17 cellular contexts compared by ENCODE assay signal in genomic region chr4:5198586-5198985, GRCh38.
DNase-seq lines count a peak whose midpoint lies in the region; ATAC-seq and TF ChIP-seq lines count a peak whose summit lies in the region.
"Had no signal": no experiment of that assay in that cellular context is flagged by ENCODE, and none has a peak within 500 bp of the region (broad histone marks: within the 10 kb centered on the region; RNA-seq: fewer than 3 reads in every experiment).

No MANE protein-coding gene starts in this region.

- peaks cover 2% of the 10 kb centered on the region for H3K27me3 Mint-ChIP-seq in H9 (ENCODE audit: low read depth)

- H2BK15ac ChIP-seq in H9 (ENCODE audit: low read depth, low read length) (no peak overlapping the region), mesenchymal stem cell (ENCODE audit: low read depth, poor library complexity, severe bottlenecking) (no peak overlapping the region)

- H2AFZ ChIP-seq in H9 (ENCODE audit: low read length) (no peak overlapping the region), mesenchymal stem cell (ENCODE audit: low read depth, low read length) (peak overlapping the region; percentile 42)

- no peak overlapping the region for H2BK120ac ChIP-seq in H9 (ENCODE audit: low read depth, low read length, poor library complexity, severe bottlenecking)
- no peak overlapping the region for H2BK120ac ChIP-seq in mesenchymal stem cell (ENCODE audit: low read depth, low read length)

- H4K20me1 ChIP-seq in H9 (ENCODE audit: control insufficient read depth, insufficient read depth, insufficient read length), result no peaks in the 10 kb centered on the region

- H3K23ac ChIP-seq in H9 (ENCODE audit: insufficient read length, low read depth, low read length) (no peak overlapping the region), mesenchymal stem cell (ENCODE audit: low read length in 2 of 2) (no peak overlapping the region)

- no peak for TF ChIP-seq POLR2A in ovary (IDR thresholded peaks at IDR 0.05)

- intact Hi-C loops in heart right ventricle (cut with DNase I) (no loop called here), ovary (cut with DNase I) (no loop called here)

- WGBS in H9 (ENCODE audit: extremely low coverage, insufficient read length, low lambda C conversion rate), result no CpG with 5 or more reads among the region's 5 CpGs
- WGBS in mesenchymal stem cell, result 82% methylated on average over 5 of the region's 5 CpGs
- 72 to 78% methylated on average over 5 of the region's 5 CpGs for WGBS in heart right ventricle, 2 donors
- 74 to 94% (median 78%) methylated on average over 5 of the region's 5 CpGs for WGBS in ovary, 3 donors

- H2AK5ac ChIP-seq in H9 (ENCODE audit: insufficient read length, low read length) (no peak overlapping the region), mesenchymal stem cell (ENCODE audit: low read length, severe bottlenecking) (no peak overlapping the region)

- H3K27me3 ChIP-seq in H9 (ENCODE audit: insufficient read depth, low read length) (no peaks in the 10 kb centered on the region), mesenchymal stem cell (ENCODE audit: control insufficient read depth in 1 of 2, insufficient read depth in 1 of 2, low read length in 2 of 2) (no peaks in the 10 kb centered on the region), heart right ventricle (peaks cover 0 to 4% (median 0%) of the 10 kb centered on the region in 7 donors), ovary (no peaks in the 10 kb centered on the region)
- H3K27me3 ChIP-seq: BE2C, SJSA1 had no signal

- H3K36me3 Mint-ChIP-seq in H9 (ENCODE audit: insufficient read depth in 1 of 3, low read depth in 3 of 3), result peaks cover 7 to 22% (median 17%) of the 10 kb centered on the region in 3 experiments
- H3K36me3 Mint-ChIP-seq: CD4-positive, alpha-beta memory T cell had no signal

- H3K27ac Mint-ChIP-seq in H9, result peak overlapping the region in 1 of 3 experiments; percentile 62; a peak in 1 of 7 replicates
- H3K27ac Mint-ChIP-seq: CD4-positive, alpha-beta memory T cell had no signal

- H3K56ac ChIP-seq in H9 (ENCODE audit: insufficient read length, low read depth, low read length), result no peak overlapping the region

- H3K27ac ChIP-seq in H9 (ENCODE audit: insufficient read length, low read depth, low read length) (no peak overlapping the region), mesenchymal stem cell (ENCODE audit: low read length, poor library complexity, severe bottlenecking) (no peak overlapping the region), heart right ventricle (no peak overlapping the region), ovary (no peak overlapping the region)
- H3K27ac ChIP-seq: HL-60, SJSA1 had no signal

- H3K36me3 ChIP-seq in mesenchymal stem cell (ENCODE audit: control insufficient read depth in 1 of 2, insufficient read depth in 2 of 2, low read depth in 1 of 2, low read length in 2 of 2) (no peaks in the 10 kb centered on the region), heart right ventricle (no peaks in the 10 kb centered on the region), ovary (no peaks in the 10 kb centered on the region)
- H3K36me3 ChIP-seq: BE2C, SJSA1 had no signal

- no peak overlapping the region for H3T11ph ChIP-seq in H9 (ENCODE audit: low read length)

- H3K4me1 ChIP-seq in H9 (ENCODE audit: insufficient read depth, low read length) (peaks cover 11% of the 10 kb centered on the region; the same call in 1 of the 2 replicates), mesenchymal stem cell (ENCODE audit: control insufficient read depth, insufficient read depth, low read depth, low read length) (peaks cover under 1% of the 10 kb centered on the region), heart right ventricle (no peaks in the 10 kb centered on the region), ovary (ENCODE audit: insufficient read depth) (no peaks in the 10 kb centered on the region)
- H3K4me1 ChIP-seq: BE2C, SJSA1 had no signal

- TF ChIP-seq EP300 in ovary (IDR thresholded peaks at IDR 0.05), result no peak

- H3K4me1 Mint-ChIP-seq in H9, result peaks cover 44 to 47% of the 10 kb centered on the region in 2 experiments
- H3K4me1 Mint-ChIP-seq: CD4-positive, alpha-beta memory T cell had no signal

- H2BK20ac ChIP-seq in H9 (ENCODE audit: low read depth, low read length, poor library complexity, severe bottlenecking), result no peak overlapping the region

- no peaks in the 10 kb centered on the region for H3K9me3 ChIP-seq in H9 (ENCODE audit: control insufficient read depth, low read depth, low read length)
- H3K9me3 ChIP-seq in mesenchymal stem cell (ENCODE audit: control insufficient read depth, low read length), result no peaks in the 10 kb centered on the region
- H3K9me3 ChIP-seq in heart right ventricle, result no peaks in the 10 kb centered on the region
- H3K9me3 ChIP-seq in ovary, result no peaks in the 10 kb centered on the region
- H3K9me3 ChIP-seq: BE2C, SJSA1 had no signal

- H3K4me2 ChIP-seq in H9 (ENCODE audit: insufficient read depth, insufficient read length, low read length) (peak overlapping the region; percentile 54), mesenchymal stem cell (ENCODE audit: low read length, poor library complexity, severe bottlenecking) (no peak overlapping the region)

- no peak overlapping the region for H3K4me3 ChIP-seq in mesenchymal stem cell (ENCODE audit: insufficient read depth in 1 of 2, low read depth in 1 of 2, low read length in 2 of 2)
- no peak overlapping the region for H3K4me3 ChIP-seq in heart right ventricle
- H3K4me3 ChIP-seq in ovary, result no peak overlapping the region
- H3K4me3 ChIP-seq: SJSA1 had no signal

- H4K8ac ChIP-seq in H9 (replicated peaks; ENCODE audit: insufficient read length, low read depth, low read length) (no peak overlapping the region), mesenchymal stem cell (ENCODE audit: low read length) (no peak overlapping the region)

- peaks cover 12 to 21% of the 10 kb centered on the region in 2 experiments for H3K9me3 Mint-ChIP-seq in H9

- no peak overlapping the region for H3K4me3 Mint-ChIP-seq in H9
- H3K4me3 Mint-ChIP-seq: CD4-positive, alpha-beta memory T cell had no signal

- no peak overlapping the region for H4K5ac ChIP-seq in H9 (ENCODE audit: insufficient read length, low read depth, low read length)

- H3K9ac ChIP-seq in H9 (ENCODE audit: extremely low read depth, insufficient read length, low read length) (no peak overlapping the region), mesenchymal stem cell (ENCODE audit: low read length) (no peak overlapping the region)

- H3K18ac ChIP-seq in H9 (ENCODE audit: insufficient read length, low read depth, low read length) (no peak overlapping the region), mesenchymal stem cell (ENCODE audit: low read depth in 1 of 2, low read length in 2 of 2) (no peak overlapping the region)

- H3K4ac ChIP-seq in H9 (ENCODE audit: low read depth, low read length) (no peak overlapping the region), mesenchymal stem cell (ENCODE audit: low read depth in 1 of 2, low read length in 2 of 2) (no peak overlapping the region)

- H3K79me2 ChIP-seq in H9 (ENCODE audit: insufficient read depth, low read length), result no peaks in the 10 kb centered on the region

- no peak for TF ChIP-seq CTCF in H9 (conservative IDR thresholded peaks at IDR 0.05)
- TF ChIP-seq CTCF in heart right ventricle (IDR thresholded peaks at IDR 0.05), result no peak
- TF ChIP-seq CTCF in ovary (IDR thresholded peaks at IDR 0.05), result no peak

- H3K23me2 ChIP-seq in H9 (ENCODE audit: insufficient read length, low read depth, low read length, poor library complexity, severe bottlenecking), result no peaks in the 10 kb centered on the region

- ATAC-seq in heart right ventricle, result no peak
- ATAC-seq: HCT116 had no signal

- DNase-seq in H9, result no peak
- peak; percentile 60 for DNase-seq in NCI-H1092 (lab: John Stamatoyannopoulos, UW)
- DNase-seq in NCI-H748 treated with DMSO at 0.1 percent for 48 hours (lab: John Stamatoyannopoulos, UW), result peak; percentile 55
- DNase-seq in mesenchymal stem cell, result no peak
- no peak for DNase-seq in AG20443 (ENCODE audit: low spot score)
- no peak for DNase-seq in heart right ventricle
- DNase-seq in amygdala (lab: John Stamatoyannopoulos, UW), result no peak
- no peak for DNase-seq in ovary
- DNase-seq: BE2C; Calu3; CD4-positive, alpha-beta memory T cell; DMS79; KBM-7; SW 1271 had no signal

- H3K14ac ChIP-seq in H9 (ENCODE audit: insufficient read depth, low read length) (no peak overlapping the region), mesenchymal stem cell (ENCODE audit: low read length in 2 of 2) (no peak overlapping the region)

- H2BK12ac ChIP-seq in H9 (ENCODE audit: insufficient read length, low read depth, low read length) (no peak overlapping the region), mesenchymal stem cell (ENCODE audit: low read length in 2 of 2) (no peak overlapping the region)

- H3K79me1 ChIP-seq in H9 (ENCODE audit: insufficient read depth, low read depth, low read length, poor library complexity, severe bottlenecking), result no peaks in the 10 kb centered on the region
- peaks cover 6% of the 10 kb centered on the region for H3K79me1 ChIP-seq in mesenchymal stem cell (replicated peaks; ENCODE audit: low read length, poor library complexity, severe bottlenecking)

- H2BK5ac ChIP-seq in H9 (ENCODE audit: insufficient read length, low read length) (no peak overlapping the region), mesenchymal stem cell (ENCODE audit: low read depth, low read length, poor library complexity, severe bottlenecking) (no peak overlapping the region)

- H4K91ac ChIP-seq in H9 (ENCODE audit: insufficient read length, low read depth, low read length) (no peak overlapping the region), mesenchymal stem cell (ENCODE audit: low read length) (no peak overlapping the region)

Comparison
In these comparisons a context has a peak if more than half of its experiments do, and no peak if none do; other contexts are left out.
1. DNase-seq: peak in NCI-H1092 (single experiment) and NCI-H748 treated with DMSO at 0.1 percent for 48 hours (single experiment); none in H9 (single experiment), mesenchymal stem cell (single experiment), AG20443 (single experiment), heart right ventricle (0 of 2), amygdala (0 of 56) and ovary (0 of 5).